In the genomic region with DNA sequence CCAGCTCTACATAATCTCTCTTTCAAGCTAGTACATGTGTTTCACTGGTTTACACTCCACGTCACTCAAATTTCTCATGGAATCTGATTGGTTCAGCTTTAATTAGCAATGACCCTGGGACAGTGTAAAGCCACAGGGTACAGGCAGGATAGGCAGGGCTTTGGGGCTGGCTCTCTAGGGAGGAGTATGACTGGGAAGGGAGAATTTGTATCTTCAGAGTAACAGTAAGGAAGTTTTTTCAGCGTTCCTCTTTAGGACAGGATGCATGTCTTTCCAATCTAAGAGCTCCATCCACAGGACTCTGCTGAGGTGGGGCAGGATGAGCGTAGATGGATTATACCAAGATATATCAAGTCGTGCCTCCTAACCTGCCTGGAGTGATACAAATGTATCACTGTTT, we compare ENCODE assay signal across 26 cellular contexts.
"Had no signal": no experiment of that assay in that cellular context is flagged by ENCODE, and none has a peak within 500 bp of the region (broad histone marks: within the 10 kb centered on the region; RNA-seq: fewer than 3 reads in every experiment).

No MANE protein-coding gene starts in this region.

- H3K27me3 ChIP-seq: brain microvascular endothelial cell, esophagus muscularis mucosa, gastroesophageal sphincter, spleen, vagina had no signal

- H3K4me3 ChIP-seq: esophagus muscularis mucosa, gastroesophageal sphincter, lower lobe of right lung, spleen, thoracic aorta, vagina had no signal

- H3K27ac ChIP-seq: brain microvascular endothelial cell, esophagus muscularis mucosa, gastroesophageal sphincter, lower lobe of right lung, spleen, thoracic aorta, vagina, VCaP had no signal

- H3K4me1 ChIP-seq: esophagus muscularis mucosa, gastroesophageal sphincter, lower lobe of right lung, spleen, vagina had no signal

- H3K9me3 ChIP-seq: esophagus muscularis mucosa, gastroesophageal sphincter, lower lobe of right lung, spleen, thoracic aorta, vagina had no signal

- ATAC-seq: activated CD8-positive, alpha-beta T cell treated with anti-CD3 and anti-CD28 coated beads for 36 hours; activated naive CD4-positive, alpha-beta T cell treated with anti-CD3 and anti-CD28 coated beads, Interleukin-2, amount 50 U/mL, for 72 hours; activated T-helper 17 cell treated with anti-CD3 and anti-CD28 coated beads, Interleukin-2, amount 50 U/mL, for 72 hours; gastroesophageal sphincter; left colon; lower lobe of right lung; T-helper 17 cell had no signal

- DNase-seq: activated CD4-positive, alpha-beta T cell treated with anti-CD3 and anti-CD28 coated beads, Interleukin-2, amount 10 ng/mL, durations not matched to agents 7 days and 5 days; activated CD4-positive, CD25-positive, alpha-beta regulatory T cell treated with anti-CD3 and anti-CD28 coated beads, Interleukin-2, amount 50 U/mL, for 72 hours; activated CD8-positive, alpha-beta T cell treated with anti-CD3 and anti-CD28 coated beads for 36 hours; activated T-cell treated with anti-CD3 and anti-CD28 coated beads, Interleukin-2, amount 50 U/mL, for 24 hours; aorta; brain microvascular endothelial cell; central memory CD4-positive, alpha-beta T cell; effector CD8-positive, alpha-beta T cell; head of caudate nucleus; islet precursor cell; left colon; lower lobe of right lung; naive B cell; nucleus accumbens; retina; spleen; stimulated activated CD4-positive, alpha-beta T cell treated with anti-CD3 and anti-CD28 coated beads, Interleukin-4, amount 100 ng/mL, for 24 hours; stimulated activated naive CD4-positive, alpha-beta T cell treated with Interleukin-2 at 50 U/mL for 16 hours; T-helper 17 cell had no signal

- H3K36me3 ChIP-seq: brain microvascular endothelial cell, esophagus muscularis mucosa, gastroesophageal sphincter, lower lobe of right lung, spleen, thoracic aorta, vagina had no signal
